Comparison of ENCODE assay signal across 9 cellular contexts in genomic region chr5:136058031-136058971, GRCh38. TPM values are rescaled to one million over a fixed set of nuclear protein-coding genes. Genes with fewer than 3 reads are reported as not detected.
DNase-seq lines count a peak whose midpoint lies in the region; ATAC-seq and TF ChIP-seq lines count a peak whose summit lies in the region.
"Had no signal": no experiment of that assay in that cellular context is flagged by ENCODE, and none has a peak within 500 bp of the region (broad histone marks: within the 10 kb centered on the region; RNA-seq: fewer than 3 reads in every experiment).

No MANE protein-coding gene starts in this region.

- H3K9me3 ChIP-seq in heart right ventricle = no peaks in the 10 kb centered on the region
- no peaks in the 10 kb centered on the region for H3K9me3 ChIP-seq in skeletal muscle tissue (ENCODE audit: control insufficient read depth in 3 of 3, low read length in 3 of 3)

- H3K27me3 ChIP-seq in heart right ventricle (no peaks in the 10 kb centered on the region), skeletal muscle tissue (ENCODE audit: control insufficient read depth in 3 of 3, insufficient read depth in 3 of 3, low read length in 3 of 3) (peaks cover 0 to 3% (median 0%) of the 10 kb centered on the region in 3 donors)

- peak overlapping the region in 9 of 10 donors; percentile 20 to 75 (median 66) for H3K27ac ChIP-seq in heart right ventricle
- H3K27ac ChIP-seq in skeletal muscle tissue (ENCODE audit: low read depth, low read length) = peak overlapping the region; percentile 55

- peaks cover 0 to 100% (median 14%) of the 10 kb centered on the region in 9 donors for H3K36me3 ChIP-seq in heart right ventricle
- peaks cover 5 to 21% (median 18%) of the 10 kb centered on the region in 3 donors for H3K36me3 ChIP-seq in skeletal muscle tissue (ENCODE audit: control insufficient read depth in 3 of 3, insufficient read depth in 3 of 3, low read length in 3 of 3)

- H3K9ac ChIP-seq in skeletal muscle tissue (ENCODE audit: low read depth in 1 of 3, low read length in 3 of 3) = no peak overlapping the region

- peak; percentile 70 to 87 (median 82) for ATAC-seq in heart right ventricle
- ATAC-seq in GM19463 (IDR thresholded peaks at IDR 0.05; ENCODE audit: unreplicated experiment) = no peak
- no peak for ATAC-seq in GM21367 (IDR thresholded peaks at IDR 0.05; ENCODE audit: unreplicated experiment)
- ATAC-seq in esophagus mucosa = no peak

- DNase-seq in HCEC 1CT (peak; percentile 98), T1000 (lab: John Stamatoyannopoulos, UW) (peak; percentile 85), heart right ventricle (peak in 1 of 2 donors; percentile 69), NCI-H774 (lab: John Stamatoyannopoulos, UW) (no peak)
- DNase-seq: activated naive CD4-positive, alpha-beta T cell treated with Interleukin-2 at 50 U/mL for 16 hours had no signal

- peak in 7 of 9 donors; percentile 37 to 63 (median 51) for TF ChIP-seq CTCF in heart right ventricle (IDR thresholded peaks at IDR 0.05)

- H3K4me1 ChIP-seq in heart right ventricle (peaks cover 0 to 45% (median 34%) of the 10 kb centered on the region in 9 donors), skeletal muscle tissue (ENCODE audit: control insufficient read depth in 3 of 3, insufficient read depth in 3 of 3, low read length in 3 of 3) (peaks cover 21 to 31% (median 30%) of the 10 kb centered on the region in 3 donors)

- 36 to 43% methylated on average over 10 of the region's 10 CpGs for WGBS in heart right ventricle, 2 donors

- H3K4me3 ChIP-seq in heart right ventricle (no peak overlapping the region), skeletal muscle tissue (ENCODE audit: low read length in 3 of 3) (no peak overlapping the region)

- intact Hi-C loops in heart right ventricle (cut with DNase I) = loop anchor here in 2 of 10 donors (2.0 to 5.0 kb wide), 3 partner anchors 36 to 116 kb away; no protein-coding TSS in a partner anchor

RNA-seq across cellular contexts. Expression of gene TGFBI, which starts 29.5 kb away (rescaled TPM):
- total RNA-seq in heart right ventricle (100 to 1,000 TPM in 1 of 10 donors, 10 to 100 TPM in 9; 29.6 to 137 (median 46.2) TPM), skeletal muscle tissue (204 TPM), esophagus mucosa (13.4 TPM)
- 10 to 100 TPM; 65.5 to 69.9 TPM for polyA plus RNA-seq in heart right ventricle

Comparison
In these comparisons a context has a peak if more than half of its experiments do, and no peak if none do; other contexts are left out.
1. ATAC-seq: peak in heart right ventricle (8 of 8); none in GM19463 (single experiment), GM21367 (single experiment) and esophagus mucosa (single experiment).